ENCODE assay signal across 8 cellular contexts in genomic region chr12:104958009-104958945, GRCh38. TPM values are rescaled to one million over a fixed set of nuclear protein-coding genes. Genes with fewer than 3 reads are reported as not detected.
DNase-seq lines count a peak whose midpoint lies in the region; ATAC-seq and TF ChIP-seq lines count a peak whose summit lies in the region.

A gene with protein sequence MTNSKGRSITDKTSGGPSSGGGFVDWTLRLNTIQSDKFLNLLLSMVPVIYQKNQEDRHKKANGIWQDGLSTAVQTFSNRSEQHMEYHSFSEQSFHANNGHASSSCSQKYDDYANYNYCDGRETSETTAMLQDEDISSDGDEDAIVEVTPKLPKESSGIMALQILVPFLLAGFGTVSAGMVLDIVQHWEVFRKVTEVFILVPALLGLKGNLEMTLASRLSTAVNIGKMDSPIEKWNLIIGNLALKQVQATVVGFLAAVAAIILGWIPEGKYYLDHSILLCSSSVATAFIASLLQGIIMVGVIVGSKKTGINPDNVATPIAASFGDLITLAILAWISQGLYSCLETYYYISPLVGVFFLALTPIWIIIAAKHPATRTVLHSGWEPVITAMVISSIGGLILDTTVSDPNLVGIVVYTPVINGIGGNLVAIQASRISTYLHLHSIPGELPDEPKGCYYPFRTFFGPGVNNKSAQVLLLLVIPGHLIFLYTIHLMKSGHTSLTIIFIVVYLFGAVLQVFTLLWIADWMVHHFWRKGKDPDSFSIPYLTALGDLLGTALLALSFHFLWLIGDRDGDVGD (minus strand): TSS chr12:104958290. CDS start chr12:104928527, 29,763 bp downstream.

- peak within 1 kb of the TSS; percentile 92 for H3K27ac Mint-ChIP-seq in chondrocyte (ENCODE audit: unreplicated experiment)

- DNase-seq in ACHN (peak; percentile 100), NCI-H2107 (lab: John Stamatoyannopoulos, UW) (peak; percentile 67), chondrocyte (ENCODE audit: low spot score) (peak; percentile 90), kidney glomerular epithelial cell (lab: John Stamatoyannopoulos, UW) (peak; percentile 93)
- DNase-seq in activated CD4-positive, CD25-positive, alpha-beta regulatory T cell treated with anti-CD3 and anti-CD28 coated beads, Interleukin-2, amount 50 U/mL, for 72 hours: peak; percentile 83
- DNase-seq in stimulated activated CD4-positive, alpha-beta T cell treated with anti-CD3 and anti-CD28 coated beads, Interleukin-1b, Interleukin-23, amount 100 ng/mL, for 1 hour (ENCODE audit: low read depth in 2 of 2): peak; percentile 47 to 63

- no peaks in the 10 kb centered on the region for H3K27me3 Mint-ChIP-seq in chondrocyte (ENCODE audit: low read depth)

- peak; percentile 37 for TF ChIP-seq CTCF in chondrocyte (IDR thresholded peaks at IDR 0.05)

- no peaks in the 10 kb centered on the region for H3K36me3 Mint-ChIP-seq in chondrocyte (ENCODE audit: low read depth)

- peak within 1 kb of the TSS; percentile 79 for H3K4me3 Mint-ChIP-seq in chondrocyte (ENCODE audit: unreplicated experiment)

- no peaks in the 10 kb centered on the region for H3K9me3 Mint-ChIP-seq in chondrocyte (ENCODE audit: low read depth)

- peak; percentile 84 for ATAC-seq in GM18511 (IDR thresholded peaks at IDR 0.05; ENCODE audit: unreplicated experiment)
- ATAC-seq in HG02981 (IDR thresholded peaks at IDR 0.05; ENCODE audit: unreplicated experiment): peak; percentile 73

- in situ Hi-C loops in ACHN (cut with HindIII; ENCODE audit: low pct_ligation_motif_present, low pct_unique_long_range_greater_than_20kb, low sequenced_read_pairs): no loop called here

- peaks cover 53% of the 10 kb centered on the region for H3K4me1 Mint-ChIP-seq in chondrocyte (ENCODE audit: low read depth)

RNA-seq across cellular contexts. Expression of the gene that starts here (rescaled TPM):
- total RNA-seq in chondrocyte: 46.0 to 54.6 TPM (median 46.8 TPM) in 3 replicates

Comparison
In these comparisons a context has a peak if more than half of its experiments do, and no peak if none do; other contexts are left out.
1. Peak in every context shown above with its lines: DNase-seq and ATAC-seq.